In genomic region chr19:16376649-16377048, GRCh38 we compare ENCODE assay signal across 8 cellular contexts. TPM values are rescaled to one million over a fixed set of nuclear protein-coding genes. Genes with fewer than 3 reads are reported as not detected.
DNase-seq lines count a peak whose midpoint lies in the region; ATAC-seq, FAIRE-seq and TF ChIP-seq lines count a peak whose summit lies in the region.

No MANE protein-coding gene starts in this region.

- TF ChIP-seq CTCF in AG04449 (IDR thresholded peaks at IDR 0.05; ENCODE audit: insufficient read depth, low read length, missing control alignments) (peak; percentile 50), VCaP (conservative IDR thresholded peaks at IDR 0.05) (peak; percentile 75)

- CTCF ChIA-PET in AG04449 (lab: Yijun Ruan, JAX) = interaction anchor here (1.0 to 3.7 kb wide), 10 partner anchors 11 to 335 kb away, joined by 3 to 30 read pairs (median 4); no protein-coding TSS in a partner anchor

- TF ChIP-seq POLR2A in GM12891 (IDR thresholded peaks at IDR 0.05; ENCODE audit: low read depth, low read length) = no peak

- POLR2A ChIA-PET in AG04449 (lab: Yijun Ruan, JAX) = no interaction called here

- no peak overlapping the region for H3K27ac ChIP-seq in VCaP

- H3K4me3 ChIP-seq in AG04449 (ENCODE audit: low read depth, low read length) = no peak overlapping the region

- ATAC-seq in GM21515 (IDR thresholded peaks at IDR 0.05; ENCODE audit: unreplicated experiment) (no peak), GM21360 (IDR thresholded peaks at IDR 0.05; ENCODE audit: unreplicated experiment) (no peak)

- DNase-seq in AG04449 (ENCODE audit: low read depth, low spot score) (no peak), GM12891 (ENCODE audit: insufficient read length, low spot score) (no peak), islet precursor cell (peak; percentile 75), pons (ENCODE audit: low spot score) (no peak), NCI-H524 (lab: John Stamatoyannopoulos, UW) (no peak)

- peak; percentile 16 for FAIRE-seq in GM12891 (lab: Jason Lieb, UNC)

TF ChIP-seq in GM12891, 5 proteins besides CTCF, POLR2A, EP300 and RAD21:
- TF ChIP-seq TAF1 (IDR thresholded peaks at IDR 0.05; ENCODE audit: low read depth, low read length) (no peak), POU2F2 (IDR thresholded peaks at IDR 0.05; ENCODE audit: low read depth, low read length) (no peak), PAX5 (IDR thresholded peaks at IDR 0.05; ENCODE audit: insufficient read depth, low read length, severe bottlenecking) (no peak), SPI1 (IDR thresholded peaks at IDR 0.05; ENCODE audit: low read depth, low read length) (no peak), POLR2AphosphoS5 (IDR thresholded peaks at IDR 0.05; ENCODE audit: low read depth, low read length) (no peak)

RNA-seq across cellular contexts. Expression of gene KLF2, which starts 52.0 kb away (rescaled TPM):
- polyA plus RNA-seq in GM12891 (2012; ENCODE audit: low read depth, missing spikeins) = 4.0 TPM
